In the genomic region with DNA sequence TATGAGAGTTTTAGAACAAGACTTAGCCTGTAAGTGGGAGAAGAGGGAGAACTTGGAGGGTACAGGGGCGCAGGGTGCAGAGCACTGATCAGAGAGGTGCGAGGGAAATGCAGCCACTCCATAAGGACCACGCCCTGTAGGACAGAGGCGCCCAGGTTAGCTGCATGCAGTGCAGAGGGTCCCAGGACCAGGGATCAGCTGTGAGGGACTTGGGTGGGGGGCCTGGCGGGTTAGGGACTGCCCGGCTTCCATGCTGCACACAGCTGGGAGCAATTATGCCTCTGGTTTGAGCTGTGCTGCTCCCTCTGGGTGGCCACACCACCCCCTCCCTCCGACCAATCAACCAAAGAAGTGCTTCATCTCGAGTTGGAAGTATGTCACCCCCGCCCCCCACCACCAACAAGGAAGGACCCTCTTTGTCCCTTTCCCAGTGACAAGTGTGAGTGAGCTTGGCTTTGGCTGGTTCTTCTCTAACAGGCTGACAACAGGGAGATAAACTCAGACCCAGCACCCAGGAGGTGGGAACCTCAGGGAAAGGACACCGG, we compare ENCODE assay signal across 22 cellular contexts. TPM values are rescaled to one million over a fixed set of nuclear protein-coding genes. Genes with fewer than 3 reads are reported as not detected.
DNase-seq lines count a peak whose midpoint lies in the region; ATAC-seq, FAIRE-seq and TF ChIP-seq lines count a peak whose summit lies in the region.
"Had no signal": no experiment of that assay in that cellular context is flagged by ENCODE, and none has a peak within 500 bp of the region (broad histone marks: within the 10 kb centered on the region; RNA-seq: fewer than 3 reads in every experiment).

No MANE protein-coding gene starts in this region.

- CTCF ChIA-PET in H1 (lab: Charles Lee; ENCODE audit: partially characterized antibody): interaction anchor here (0.6 to 9.6 kb wide), 13 partner anchors 9 to 175 kb away, joined by 3 to 123 read pairs (median 11); no protein-coding TSS in a partner anchor

- no peak overlapping the region for H2BK20ac ChIP-seq in H1 (ENCODE audit: low read length)

- no peak for TF ChIP-seq EP300 in H1 (IDR thresholded peaks at IDR 0.05; ENCODE audit: borderline replicate concordance in 1 of 2, low read depth in 2 of 2, low read length in 2 of 2)

- no peak overlapping the region for H3K23ac ChIP-seq in H1 (ENCODE audit: insufficient read length)

- peak overlapping the region; percentile 26 for H4K91ac ChIP-seq in H1 (replicated peaks; ENCODE audit: insufficient read length, low read length)

- H3K14ac ChIP-seq in H1 (ENCODE audit: insufficient read length): no peak overlapping the region

- H3K9ac ChIP-seq in BLaER1 (no peak overlapping the region; the same call in 1 of the 2 replicates), H1 (replicated peaks in 1 of 4; ENCODE audit: extremely low read depth in 1 of 4, low read depth in 3 of 4, low read length in 3 of 4) (no peak overlapping the region), kidney (ENCODE audit: low read length in 2 of 2) (no peak overlapping the region)

- H2BK15ac ChIP-seq in H1 (ENCODE audit: low read length): no peak overlapping the region

- H3K4me2 ChIP-seq in BLaER1 (peak overlapping the region; percentile 73), H1 (ENCODE audit: insufficient read depth in 1 of 2, low read depth in 2 of 2, low read length in 2 of 2) (no peak overlapping the region)
- H3K4me2 ChIP-seq: A549, PC-9 had no signal

- H3K79me2 ChIP-seq in H1 (ENCODE audit: control insufficient read depth in 1 of 2, insufficient read depth in 2 of 2, low read length in 2 of 2): no peaks in the 10 kb centered on the region

- FAIRE-seq in H1 (lab: Jason Lieb, UNC) (no peak), kidney (lab: Jason Lieb, UNC) (no peak)
- FAIRE-seq: A549, GM12878, GM18507 had no signal

- POLR2A ChIA-PET in H1 (lab: Charles Lee; ENCODE audit: partially characterized antibody): interaction anchor here (1.0 to 2.3 kb wide), 2 partner anchors 11 to 33 kb away, joined by 4 to 10 read pairs; no protein-coding TSS in a partner anchor

- no peak overlapping the region for H2BK120ac ChIP-seq in H1 (replicated peaks; ENCODE audit: low read depth, low read length)

- H4K20me1 ChIP-seq in BLaER1 (no peaks in the 10 kb centered on the region), H1 (replicated peaks in 1 of 2; ENCODE audit: control insufficient read depth in 1 of 2, insufficient read depth in 2 of 2, low read length in 2 of 2) (no peaks in the 10 kb centered on the region)

- TF ChIP-seq RAD21 in H1 (IDR thresholded peaks at IDR 0.05 in 1 of 2, conservative IDR thresholded peaks at IDR 0.05 in 1 of 2; ENCODE audit: low read depth in 2 of 2, low read length in 2 of 2): no peak

- no peak overlapping the region for H2BK12ac ChIP-seq in H1 (ENCODE audit: low read depth, low read length)

- intact Hi-C loops in psoas muscle (cut with DNase I) (loop anchor here in 1 of 2 donors (5.0 kb wide), 1 partner anchor 67 kb away; no protein-coding TSS in a partner anchor), kidney (cut with DNase I) (no loop called here)

- no peaks in the 10 kb centered on the region; the same call in 1 of the 2 replicates for H3K79me1 ChIP-seq in H1 (ENCODE audit: low read depth, low read length)

- H2AK5ac ChIP-seq in H1 (ENCODE audit: low read depth, low read length): no peak overlapping the region

- no peak overlapping the region for H3K4ac ChIP-seq in H1 (replicated peaks; ENCODE audit: insufficient read length, low read depth, low read length)

- no peak overlapping the region for H2BK5ac ChIP-seq in H1 (ENCODE audit: low read depth, low read length)

- H3K18ac ChIP-seq in H1 (ENCODE audit: extremely low read depth, low read length): no peak overlapping the region

- in situ Hi-C loops in GM13977 (cut with MboI; ENCODE audit: low pct_unique_long_range_greater_than_20kb, low sequenced_read_pairs, unreplicated experiment): no loop called here

- TF ChIP-seq CTCF in GM13977 (IDR thresholded peaks at IDR 0.05; ENCODE audit: extremely low read depth, insufficient read depth, missing control alignments) (no peak), H1 (IDR thresholded peaks at IDR 0.05; ENCODE audit: control extremely low read depth in 1 of 3, insufficient read depth in 1 of 3, low read depth in 1 of 3, low read length in 3 of 3) (no peak), psoas muscle (IDR thresholded peaks at IDR 0.05) (no peak), kidney (IDR thresholded peaks at IDR 0.05; ENCODE audit: borderline replicate concordance, extremely low read depth, insufficient read depth) (no peak)

- H3K27me3 ChIP-seq in BLaER1 (no peaks in the 10 kb centered on the region), H1 (replicated peaks in 1 of 4; ENCODE audit: control insufficient read depth in 3 of 4, extremely low read depth in 1 of 4, insufficient read depth in 3 of 4, low read length in 3 of 4) (no peaks in the 10 kb centered on the region), psoas muscle (ENCODE audit: insufficient read depth in 3 of 3, low read length in 2 of 3) (no peaks in the 10 kb centered on the region)
- H3K27me3 ChIP-seq: SJSA1 had no signal

- no peak for TF ChIP-seq POLR2A in H1 (IDR thresholded peaks at IDR 0.05; ENCODE audit: control extremely low read depth in 1 of 2, low read depth in 2 of 2, low read length in 2 of 2)

- H3K56ac ChIP-seq in H1 (replicated peaks; ENCODE audit: insufficient read length, low read depth, low read length): no peak overlapping the region

- ATAC-seq in psoas muscle (no peak), HG03045 (IDR thresholded peaks at IDR 0.05; ENCODE audit: unreplicated experiment) (no peak)
- ATAC-seq: CD8-positive, alpha-beta T cell; GM12878 had no signal

- no peak overlapping the region for H4K5ac ChIP-seq in H1 (ENCODE audit: insufficient read length, low read depth, low read length)

- H2AFZ ChIP-seq in H1 (ENCODE audit: low read length): no peak overlapping the region
- H2AFZ ChIP-seq: PC-9 had no signal

- WGBS in H1 (ENCODE audit: extremely low coverage in 1 of 2, insufficient coverage in 1 of 2, insufficient read length in 1 of 2, insufficient replicate concordance in 2 of 2, low coverage in 1 of 2, low lambda C conversion rate in 2 of 2, missing lambda C conversion rate in 1 of 2), 2 experiments: 88% methylated on average over 10 of the region's 10 CpGs; no CpG with 5 or more reads in 1 of the 2 experiments
- WGBS in psoas muscle, 3 donors: 89 to 95% (median 93%) methylated on average over 10 of the region's 10 CpGs

- peak; percentile 10 for DNase-seq in GM13977 (ENCODE audit: low spot score)
- no peak for DNase-seq in H1 (ENCODE audit: low read depth in 1 of 2, low spot score in 2 of 2)
- DNase-seq in psoas muscle: no peak
- no peak for DNase-seq in NK-92 (lab: John Stamatoyannopoulos, UW; ENCODE audit: unreplicated experiment)
- DNase-seq in kidney: no peak
- DNase-seq in anterior cingulate cortex (lab: John Stamatoyannopoulos, UW): no peak
- DNase-seq: CD8-positive, alpha-beta T cell; DMS53; EL; GOT3; NCI-H1436; NCI-H2029; NCI-H345; NCI-H524 treated with DMSO at 0.1 percent for 48 hours; PC-9 had no signal

- H3K4me1 ChIP-seq in BLaER1 (peaks cover 81% of the 10 kb centered on the region), H1 (replicated peaks in 1 of 4; ENCODE audit: control insufficient read depth in 3 of 4, insufficient read depth in 4 of 4, low read length in 3 of 4) (peaks cover 0 to 3% (median 2%) of the 10 kb centered on the region in 4 experiments; a peak in 4 of 7 replicates), psoas muscle (peaks cover 11% of the 10 kb centered on the region), kidney (ENCODE audit: control insufficient read depth in 1 of 2, insufficient read depth in 1 of 2, low read depth in 1 of 2, low read length in 2 of 2) (peaks cover 6 to 12% of the 10 kb centered on the region in 2 donors)
- H3K4me1 ChIP-seq: A549 had no signal

- H3K27ac ChIP-seq in BLaER1 (peak overlapping the region; percentile 5), H1 (ENCODE audit: low read depth, low read length) (no peak overlapping the region), psoas muscle (no peak overlapping the region), kidney (ENCODE audit: low read depth in 2 of 2, low read length in 2 of 2) (no peak overlapping the region)
- H3K27ac ChIP-seq: A549, HL-60, PC-9, SJSA1 had no signal

- H3K36me3 ChIP-seq in BLaER1 (peaks cover 42% of the 10 kb centered on the region), H1 (ENCODE audit: control insufficient read depth in 2 of 4, insufficient read depth in 4 of 4, low read length in 3 of 4) (peaks cover 0 to 4% (median 0%) of the 10 kb centered on the region in 4 experiments; a peak in 1 of 8 replicates), psoas muscle (ENCODE audit: insufficient read depth in 1 of 2, low read depth in 1 of 2) (peaks cover 0 to 50% of the 10 kb centered on the region in 2 donors), kidney (ENCODE audit: control insufficient read depth in 1 of 2, insufficient read depth in 2 of 2, low read length in 2 of 2) (peaks cover 19 to 41% of the 10 kb centered on the region in 2 donors)

- H3K4me3 ChIP-seq in BLaER1 (no peak overlapping the region), H1 (ENCODE audit: extremely low read depth in 1 of 4, insufficient read depth in 2 of 4, low read depth in 3 of 4, low read length in 4 of 4) (no peak overlapping the region), psoas muscle (peak overlapping the region; percentile 7), kidney (ENCODE audit: low read length in 2 of 2) (no peak overlapping the region)
- H3K4me3 ChIP-seq: A549, GM12878, PC-9, SJSA1 had no signal

- H3K23me2 ChIP-seq in H1 (ENCODE audit: low read depth, low read length): no peaks in the 10 kb centered on the region

- H4K8ac ChIP-seq in H1 (ENCODE audit: extremely low read depth, insufficient read depth, low read length): no peak overlapping the region

- H3K9me3 ChIP-seq in BLaER1 (no peaks in the 10 kb centered on the region), H1 (ENCODE audit: insufficient read depth in 2 of 2, low read depth in 1 of 2, low read length in 1 of 2) (no peaks in the 10 kb centered on the region), psoas muscle (no peaks in the 10 kb centered on the region), kidney (ENCODE audit: control insufficient read depth in 1 of 2, low read length in 2 of 2) (no peaks in the 10 kb centered on the region)
- H3K9me3 ChIP-seq: A549, SJSA1 had no signal

RNA-seq across cellular contexts. Expression of a gene that starts 22.2 kb away (rescaled TPM):
- total RNA-seq in H1 (2021; fragmentation: NEBNext Ultra II Directional; extraction: Animal tissue kit (Norgen Biotek cat#: 25700)): 0.92 and 1.4 TPM in 2 replicates
- polyA plus RNA-seq in H1 (2011; rRNA removed): 1.3 and 1.9 TPM in 2 replicates
- 1.5 TPM for polyA plus RNA-seq in H1 (2011; cell fraction: cytosol; rRNA removed)
- polyA plus RNA-seq in H1 (2011; cell fraction: nucleus; rRNA removed): 7.4 TPM
- polyA plus RNA-seq in H1 (2012, experiment 1 of 2): 0.80 to 1.1 TPM (median 0.95 TPM) in 4 replicates
- polyA plus RNA-seq in H1 (2012, experiment 2 of 2): 0.87 TPM
- polyA plus RNA-seq in H1 (2013, experiment 1 of 2): 0.57 TPM
- 0.48 TPM for polyA plus RNA-seq in H1 (2013, experiment 2 of 2)
- 0.59 and 3.2 TPM in 2 replicates for polyA minus RNA-seq in H1 (2011; rRNA and poly(A)+ RNA removed)
- polyA minus RNA-seq in H1 (2011; cell fraction: cytosol; rRNA and poly(A)+ RNA removed): 2.3 TPM
- polyA minus RNA-seq in H1 (2011; cell fraction: nucleus; rRNA and poly(A)+ RNA removed): 2.3 TPM
- under 1 TPM in 2 of 4 donors, not detected in 2; 0.21 to 0.22 TPM for total RNA-seq in psoas muscle
- polyA plus RNA-seq in psoas muscle: under 1 TPM; 0.10 to 0.27 (median 0.27) TPM
- 0.85 TPM for total RNA-seq in kidney
- 87.7 TPM for polyA plus RNA-seq in kidney (ENCODE audit: insufficient read depth, low read depth, low replicate concordance)
- total RNA-seq: SJSA1 had no signal
